In the genomic region with DNA sequence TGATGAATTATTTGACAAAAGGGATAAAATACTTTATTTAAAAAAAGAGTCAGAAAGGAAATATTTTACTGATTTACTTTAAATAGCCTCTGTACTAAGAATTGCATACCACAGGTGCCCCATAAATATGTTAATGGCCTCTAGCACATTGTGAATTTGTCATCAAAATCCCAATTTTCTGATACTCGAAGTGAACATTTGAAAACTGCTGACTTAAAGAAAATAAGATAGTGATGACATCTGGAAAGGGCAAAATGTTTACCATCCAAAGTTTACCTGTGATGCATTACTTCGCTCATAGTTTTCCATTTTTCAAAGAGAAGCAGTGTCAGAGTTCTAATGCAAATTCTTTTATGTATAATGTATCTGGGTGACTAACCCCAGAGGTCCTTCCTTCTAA, we compare ENCODE assay signal across 18 cellular contexts.
DNase-seq lines count a peak whose midpoint lies in the region; ATAC-seq, FAIRE-seq and TF ChIP-seq lines count a peak whose summit lies in the region.
"Had no signal": no experiment of that assay in that cellular context is flagged by ENCODE, and none has a peak within 500 bp of the region (broad histone marks: within the 10 kb centered on the region; RNA-seq: fewer than 3 reads in every experiment).

No MANE protein-coding gene starts in this region.

- H3K4me3 Mint-ChIP-seq in HFFc6 = no peak overlapping the region
- H3K4me3 Mint-ChIP-seq: B cell; CD8-positive, alpha-beta T cell had no signal

- POLR2A ChIA-PET in K562 (lab: Yijun Ruan, JAX) = no interaction called here

- BruUV-seq in mammary epithelial cell (replicated peaks; lab: Mats Ljungman, UMichigan) (TSS peak; percentile 53), K562 (replicated peaks; lab: Mats Ljungman, UMichigan) (no TSS peak)

- H3K9me1 ChIP-seq in K562 (ENCODE audit: control insufficient read depth, insufficient read depth, low read length) = no peaks in the 10 kb centered on the region

- intact Hi-C loops in mammary epithelial cell (cut with micrococcal nuclease) = no loop called here
- intact Hi-C loops in breast epithelium (cut with DNase I; ENCODE audit: low total_unique reads) = no loop called here
- intact Hi-C loops in K562 (cut with micrococcal nuclease) = no loop called here

- dilution Hi-C loops in mammary epithelial cell (cut with HindIII; ENCODE audit: low sequenced_read_pairs) = no loop called here

- 100% methylated on average over 2 of the region's 2 CpGs for WGBS in mammary epithelial cell (ENCODE audit: low coverage, missing lambda C conversion rate)
- 0% methylated on average over 2 of the region's 2 CpGs for WGBS in K562 (ENCODE audit: insufficient coverage, low coverage, missing lambda C conversion rate)

- H3K4me1 Mint-ChIP-seq in HFFc6 (ENCODE audit: low read depth) = peaks cover 22% of the 10 kb centered on the region
- H3K4me1 Mint-ChIP-seq: B cell had no signal

- H3K9me3 ChIP-seq in mammary epithelial cell (replicated peaks; ENCODE audit: insufficient read depth, low read length) = no peaks in the 10 kb centered on the region
- H3K9me3 ChIP-seq in breast epithelium = no peaks in the 10 kb centered on the region
- no peaks in the 10 kb centered on the region for H3K9me3 ChIP-seq in K562 (replicated peaks; ENCODE audit: control insufficient read depth, insufficient read depth, low read depth, low read length)
- H3K9me3 ChIP-seq: BLaER1 treated with 17β-estradiol and CSF1 and Interleukin-3, amounts not matched to agents 10 nM and 100 nM had no signal

- peaks cover 2% of the 10 kb centered on the region for H3K27me3 Mint-ChIP-seq in HFFc6 (ENCODE audit: insufficient read depth)
- H3K27me3 Mint-ChIP-seq: B cell had no signal

- H3K9ac ChIP-seq in mammary epithelial cell (ENCODE audit: insufficient read depth, low read length) (no peak overlapping the region), K562 (ENCODE audit: insufficient read depth in 1 of 2, low read depth in 2 of 2, low read length in 2 of 2) (no peak overlapping the region)
- H3K9ac ChIP-seq: BLaER1 treated with 17β-estradiol and CSF1 and Interleukin-3, amounts not matched to agents 10 nM and 100 nM had no signal

- H3K27me3 ChIP-seq in mammary epithelial cell (ENCODE audit: insufficient read depth, low read length) (no peaks in the 10 kb centered on the region), breast epithelium (no peaks in the 10 kb centered on the region), K562 (ENCODE audit: control insufficient read depth in 2 of 2, insufficient read depth in 2 of 2, low read length in 2 of 2) (no peaks in the 10 kb centered on the region)
- H3K27me3 ChIP-seq: BLaER1 treated with 17β-estradiol and CSF1 and Interleukin-3, amounts not matched to agents 10 nM and 100 nM had no signal

- TF ChIP-seq EP300 in K562 (IDR thresholded peaks at IDR 0.05; ENCODE audit: low read length) = no peak

- H3K36me3 ChIP-seq in mammary epithelial cell (ENCODE audit: insufficient read depth, low read length) (no peaks in the 10 kb centered on the region), breast epithelium (no peaks in the 10 kb centered on the region), K562 (ENCODE audit: control insufficient read depth, insufficient read depth, low read length) (no peaks in the 10 kb centered on the region)
- H3K36me3 ChIP-seq: BLaER1 treated with 17β-estradiol and CSF1 and Interleukin-3, amounts not matched to agents 10 nM and 100 nM had no signal

- no peak for ATAC-seq in K562
- ATAC-seq: CD8-positive, alpha-beta T cell; GM12878; HCT116 had no signal

- H3K27ac ChIP-seq in mammary epithelial cell (ENCODE audit: insufficient read depth, low read depth, low read length) = no peak overlapping the region
- H3K27ac ChIP-seq in breast epithelium = no peak overlapping the region
- no peak overlapping the region for H3K27ac ChIP-seq in K562 (ENCODE audit: extremely low read depth, low read depth, low read length)
- H3K27ac ChIP-seq in epithelial cell of prostate = peak overlapping the region; percentile 47
- H3K27ac ChIP-seq: BLaER1 treated with 17β-estradiol and CSF1 and Interleukin-3, amounts not matched to agents 10 nM and 100 nM had no signal

- FAIRE-seq in K562 (lab: Jason Lieb, UNC) = no peak
- FAIRE-seq: GM12878, HTR-8/SVneo had no signal

- no peak overlapping the region for H3K4me2 ChIP-seq in mammary epithelial cell (ENCODE audit: insufficient read depth, low read depth, low read length)
- no peak overlapping the region for H3K4me2 ChIP-seq in K562 (ENCODE audit: insufficient read depth, low read length)
- H3K4me2 ChIP-seq: BLaER1 treated with 17β-estradiol and CSF1 and Interleukin-3, amounts not matched to agents 10 nM and 100 nM had no signal

- H3K4me3 ChIP-seq in mammary epithelial cell (replicated peaks in 1 of 3; ENCODE audit: insufficient read depth in 1 of 3, low read depth in 2 of 3, low read length in 3 of 3) = no peak overlapping the region
- no peak overlapping the region for H3K4me3 ChIP-seq in breast epithelium
- no peak overlapping the region for H3K4me3 ChIP-seq in K562
- H3K4me3 ChIP-seq: BLaER1 treated with 17β-estradiol and CSF1 and Interleukin-3, amounts not matched to agents 10 nM and 100 nM; GM12878 had no signal

- H3K4me1 ChIP-seq in mammary epithelial cell (ENCODE audit: insufficient read depth, low read length) = peaks cover 15% of the 10 kb centered on the region
- no peaks in the 10 kb centered on the region for H3K4me1 ChIP-seq in breast epithelium
- no peaks in the 10 kb centered on the region for H3K4me1 ChIP-seq in K562 (replicated peaks in 1 of 2; ENCODE audit: control insufficient read depth in 2 of 2, insufficient read depth in 2 of 2, low read length in 2 of 2)
- H3K4me1 ChIP-seq: BLaER1 treated with 17β-estradiol and CSF1 and Interleukin-3, amounts not matched to agents 10 nM and 100 nM had no signal

- in situ Hi-C loops in mammary epithelial cell (cut with MboI; ENCODE audit: low sequenced_read_pairs in 2 of 2) (no loop called here), K562 (cut with MboI) (no loop called here)

- H3K36me3 Mint-ChIP-seq in HFFc6 (ENCODE audit: low read depth) = no peaks in the 10 kb centered on the region
- H3K36me3 Mint-ChIP-seq: CD8-positive, alpha-beta T cell had no signal

- H2AFZ ChIP-seq in mammary epithelial cell (ENCODE audit: low read depth, low read length) (no peak overlapping the region), K562 (ENCODE audit: low read depth, low read length) (no peak overlapping the region)

- H3K79me2 ChIP-seq in mammary epithelial cell (ENCODE audit: insufficient read depth, low read length) (no peaks in the 10 kb centered on the region), K562 (ENCODE audit: control insufficient read depth, insufficient read depth, low read length) (no peaks in the 10 kb centered on the region)

- no peak for TF ChIP-seq CTCF in mammary epithelial cell (conservative IDR thresholded peaks at IDR 0.05 in 1 of 2, IDR thresholded peaks at IDR 0.05 in 1 of 2; ENCODE audit: extremely low read depth in 1 of 2, insufficient read depth in 1 of 2, low read depth in 1 of 2, low read length in 2 of 2)
- no peak for TF ChIP-seq CTCF in breast epithelium (IDR thresholded peaks at IDR 0.05)
- no peak for TF ChIP-seq CTCF in K562 (IDR thresholded peaks at IDR 0.05 in 2 of 3, conservative IDR thresholded peaks at IDR 0.05 in 1 of 3; ENCODE audit: insufficient read depth in 2 of 3, low read depth in 1 of 3, low read length in 3 of 3)
- no peak for TF ChIP-seq CTCF in HFFc6 (IDR thresholded peaks at IDR 0.05)

- no peak overlapping the region for H3K27ac Mint-ChIP-seq in HFFc6
- H3K27ac Mint-ChIP-seq: B cell; CD8-positive, alpha-beta T cell had no signal

- H4K20me1 ChIP-seq in mammary epithelial cell (ENCODE audit: insufficient read depth, low read length) (no peaks in the 10 kb centered on the region), K562 (replicated peaks; ENCODE audit: control insufficient read depth, insufficient read depth, low read length) (no peaks in the 10 kb centered on the region)
- H4K20me1 ChIP-seq: BLaER1 treated with 17β-estradiol and CSF1 and Interleukin-3, amounts not matched to agents 10 nM and 100 nM had no signal

- TF ChIP-seq RAD21 in K562 (CRISPR knock-in tag; conservative IDR thresholded peaks at IDR 0.05 in 1 of 2, IDR thresholded peaks at IDR 0.05 in 1 of 2) = no peak

- no peaks in the 10 kb centered on the region for H3K9me3 Mint-ChIP-seq in HFFc6

- CTCF ChIA-PET in mammary epithelial cell (lab: Charles Lee; ENCODE audit: low non-redundant PET) = no interaction called here
- CTCF ChIA-PET in K562 (lab: Yijun Ruan, JAX; ENCODE audit: low intra/inter-chr PET ratio) = no interaction called here

- DNase-seq in mammary epithelial cell (no peak), breast epithelium (ENCODE audit: low spot score in 2 of 2) (no peak), K562 (ENCODE audit: extremely low read depth in 1 of 4, low spot score in 3 of 4) (no peak), epithelial cell of prostate (ENCODE audit: low read depth, low spot score) (no peak), HFFc6 (no peak), nucleus accumbens (lab: John Stamatoyannopoulos, UW) (no peak)
- DNase-seq in activated CD4-positive, CD25-positive, alpha-beta regulatory T cell treated with anti-CD3 and anti-CD28 coated beads, Interleukin-2, amount 50 U/mL, for 72 hours = no peak
- DNase-seq: 8988T; Calu3; CD8-positive, alpha-beta T cell; DMS79 treated with DMSO at 0.1 percent for 48 hours; GOT3; H7 had no signal

- no peak for TF ChIP-seq POLR2A in breast epithelium (IDR thresholded peaks at IDR 0.05)
- no peak for TF ChIP-seq POLR2A in K562 (conservative IDR thresholded peaks at IDR 0.05)

TF ChIP-seq in K562, 482 proteins besides CTCF, POLR2A, EP300 and RAD21:
- peak; percentile 37 for TF ChIP-seq ZNF316 (IDR thresholded peaks at IDR 0.05)
- TF ChIP-seq, protein P1, sequence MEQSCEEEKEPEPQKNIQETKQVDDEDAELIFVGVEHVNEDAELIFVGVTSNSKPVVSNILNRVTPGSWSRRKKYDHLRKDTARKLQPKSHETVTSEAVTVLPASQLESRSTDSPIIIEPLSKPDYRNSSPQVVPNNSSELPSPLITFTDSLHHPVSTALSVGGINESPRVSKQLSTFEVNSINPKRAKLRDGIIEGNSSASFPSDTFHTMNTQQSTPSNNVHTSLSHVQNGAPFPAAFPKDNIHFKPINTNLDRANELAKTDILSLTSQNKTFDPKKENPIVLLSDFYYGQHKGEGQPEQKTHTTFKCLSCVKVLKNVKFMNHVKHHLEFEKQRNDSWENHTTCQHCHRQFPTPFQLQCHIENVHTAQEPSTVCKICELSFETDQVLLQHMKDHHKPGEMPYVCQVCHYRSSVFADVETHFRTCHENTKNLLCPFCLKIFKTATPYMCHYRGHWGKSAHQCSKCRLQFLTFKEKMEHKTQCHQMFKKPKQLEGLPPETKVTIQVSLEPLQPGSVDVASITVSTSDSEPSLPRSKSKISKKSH (CRISPR knock-in tag; IDR thresholded peaks at IDR 0.05) = no peak
